1 cellular context compared by ENCODE assay signal in the genomic region with DNA sequence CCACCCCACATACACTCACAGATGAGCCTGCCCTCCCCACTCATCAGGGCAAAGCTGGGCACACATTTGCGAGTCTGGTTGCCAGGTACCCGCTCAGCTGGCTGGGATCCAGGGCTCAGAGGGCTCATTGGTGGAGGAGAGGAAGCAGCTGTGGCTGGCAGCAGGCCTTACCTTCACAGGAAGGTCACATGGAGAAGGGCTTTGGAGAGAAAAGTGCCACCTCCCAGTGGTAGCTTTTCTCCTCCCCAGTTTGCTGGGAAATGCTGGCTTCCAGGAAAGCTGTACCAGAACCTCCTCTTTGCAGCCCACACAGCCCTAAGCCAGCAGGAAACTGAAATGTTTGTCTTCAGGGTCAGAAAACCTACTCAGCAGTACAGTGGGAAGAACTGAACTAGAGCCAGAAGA.
TF ChIP-seq lines count a peak whose summit lies in the region.

No MANE protein-coding gene starts in this region.

TF ChIP-seq in IMR-90, 13 proteins besides CTCF, POLR2A, EP300 and RAD21 (continued from another document):
- TF ChIP-seq, protein P1, sequence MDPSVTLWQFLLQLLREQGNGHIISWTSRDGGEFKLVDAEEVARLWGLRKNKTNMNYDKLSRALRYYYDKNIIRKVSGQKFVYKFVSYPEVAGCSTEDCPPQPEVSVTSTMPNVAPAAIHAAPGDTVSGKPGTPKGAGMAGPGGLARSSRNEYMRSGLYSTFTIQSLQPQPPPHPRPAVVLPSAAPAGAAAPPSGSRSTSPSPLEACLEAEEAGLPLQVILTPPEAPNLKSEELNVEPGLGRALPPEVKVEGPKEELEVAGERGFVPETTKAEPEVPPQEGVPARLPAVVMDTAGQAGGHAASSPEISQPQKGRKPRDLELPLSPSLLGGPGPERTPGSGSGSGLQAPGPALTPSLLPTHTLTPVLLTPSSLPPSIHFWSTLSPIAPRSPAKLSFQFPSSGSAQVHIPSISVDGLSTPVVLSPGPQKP (IDR thresholded peaks at IDR 0.05; ENCODE audit: borderline replicate concordance, low read depth, low read length) = no peak
- TF ChIP-seq MXI1 (IDR thresholded peaks at IDR 0.05; ENCODE audit: borderline replicate concordance, low read depth, low read length) = no peak
- TF ChIP-seq CHD1 (IDR thresholded peaks at IDR 0.05; ENCODE audit: low read depth, low read length) = no peak
